Comparison of ENCODE assay signal across 8 cellular contexts in the genomic region with DNA sequence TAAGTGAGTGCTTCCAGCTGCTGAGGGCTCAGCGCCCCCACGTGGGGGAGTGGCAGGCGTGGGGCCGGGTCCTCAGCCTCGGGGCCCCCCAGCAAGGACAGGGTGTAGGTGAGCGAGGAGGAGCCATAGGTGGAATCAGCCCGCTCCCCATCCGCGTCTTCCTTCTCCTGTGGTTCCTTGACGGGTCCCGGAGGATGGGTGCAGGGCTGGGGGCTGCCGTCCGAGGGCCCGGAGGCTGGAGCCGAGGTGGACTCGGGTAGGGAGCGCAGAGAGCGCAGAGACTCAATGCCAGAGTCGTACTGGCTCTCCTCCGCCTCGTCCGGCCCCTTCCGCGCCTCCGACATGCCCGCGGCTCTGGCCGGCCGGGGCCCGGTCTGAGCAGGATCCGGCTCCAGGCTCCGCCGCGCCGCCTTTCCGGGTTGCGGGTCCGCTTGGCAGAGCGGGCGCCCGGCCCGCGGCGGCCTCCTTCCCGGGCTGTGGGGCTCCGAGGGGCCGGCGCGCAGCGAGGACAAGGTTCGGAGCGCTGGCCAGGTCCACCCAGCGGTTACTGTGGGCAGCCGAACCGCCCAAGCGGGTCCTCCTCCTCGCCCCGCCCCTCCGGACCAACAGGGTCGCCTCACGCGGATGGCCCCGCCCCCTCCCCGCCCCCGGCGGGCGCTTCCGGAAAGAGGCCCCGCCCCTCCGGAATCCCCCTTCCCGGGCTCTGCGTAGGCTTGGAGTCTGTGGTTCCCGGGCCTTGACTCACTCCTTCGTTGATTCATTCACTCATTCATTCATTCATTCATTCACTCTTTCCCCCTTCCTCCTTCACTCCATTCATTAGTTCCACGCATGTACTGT. TPM values are rescaled to one million over a fixed set of nuclear protein-coding genes. Genes with fewer than 3 reads are reported as not detected.
DNase-seq lines count a peak whose midpoint lies in the region; ATAC-seq and TF ChIP-seq lines count a peak whose summit lies in the region.

Gene NFKBIE (minus strand): TSS at position 549 of the 840 bp plus-strand sequence. CDS start 205 bp downstream, at position 344.

- ATAC-seq in HG03442 (IDR thresholded peaks at IDR 0.05; ENCODE audit: unreplicated experiment) (peak; percentile 37), right lobe of liver (peak; percentile 82 to 95 (median 92))

- intact Hi-C loops in right lobe of liver (cut with DNase I) = loop anchor here (5.0 kb wide), 1 partner anchor 72 kb away; no protein-coding TSS in a partner anchor

- peaks cover 0 to under 1% (median 0%) of the 10 kb centered on the region in 4 donors for H3K36me3 ChIP-seq in right lobe of liver

- peak within 1 kb of the TSS; percentile 58 to 88 (median 81) for H3K27ac ChIP-seq in right lobe of liver

- TF ChIP-seq POLR2A in GM19099 (IDR thresholded peaks at IDR 0.05; ENCODE audit: extremely low read depth, insufficient read length, low read depth) = peak; percentile 89
- peak; percentile 94 for TF ChIP-seq POLR2A in right lobe of liver (IDR thresholded peaks at IDR 0.05)

- peaks cover 0 to 16% (median 7%) of the 10 kb centered on the region in 4 donors for H3K4me1 ChIP-seq in right lobe of liver

- TF ChIP-seq CTCF in AG10803 (conservative IDR thresholded peaks at IDR 0.05; ENCODE audit: low read length) (peak; percentile 23), right lobe of liver (IDR thresholded peaks at IDR 0.05) (peak; percentile 13 to 24 (median 18))

- 2% methylated on average over 15 of the region's 75 CpGs for WGBS in right lobe of liver (ENCODE audit: insufficient coverage, low coverage, low lambda C conversion rate, missing lambda C conversion rate)

- H3K27me3 ChIP-seq in right lobe of liver = no peaks in the 10 kb centered on the region

- DNase-seq in AG10803 (ENCODE audit: low read depth) (peak; percentile 82), NCI-H774 (lab: John Stamatoyannopoulos, UW) (peak; percentile 80), dermis microvascular lymphatic vessel endothelial cell (ENCODE audit: low read depth in 2 of 2) (peak; percentile 75 to 92), right lobe of liver (peak; percentile 97 to 99 (median 98))
- peak; percentile 96 for DNase-seq in activated CD4-positive, alpha-beta T cell treated with anti-CD3 and anti-CD28 coated beads, Interleukin-2, amount 50 U/mL, for 48 hours
- peak; percentile 95 to 97 for DNase-seq in stimulated activated CD4-positive, alpha-beta T cell treated with anti-CD3 and anti-CD28 coated beads, Interleukin-4, amount 100 ng/mL, for 4 hours

- H3K9me3 ChIP-seq in right lobe of liver = no peaks in the 10 kb centered on the region

- H3K4me3 ChIP-seq in AG10803 (ENCODE audit: low read length) (peak within 1 kb of the TSS; percentile 82), right lobe of liver (peak within 1 kb of the TSS; percentile 67 to 97 (median 86))

RNA-seq across cellular contexts. Expression of gene NFKBIE, which starts in this region (rescaled TPM):
- total RNA-seq in dermis microvascular lymphatic vessel endothelial cell (9.6 and 15.0 TPM in 2 replicates), right lobe of liver (10 to 100 TPM in 3 of 6 experiments, 1 to 10 TPM in 3; 2.5 to 30.2 (median 10.8) TPM)

Comparison
In these comparisons a context has a peak if more than half of its experiments do, and no peak if none do; other contexts are left out.
1. Peak in every context shown above with its lines: DNase-seq, ATAC-seq, H3K4me3 ChIP-seq and H3K27ac ChIP-seq.